Comparison of ENCODE assay signal across 14 cellular contexts in genomic region chr4:624705-625590, GRCh38. TPM values are rescaled to one million over a fixed set of nuclear protein-coding genes. Genes with fewer than 3 reads are reported as not detected.
DNase-seq lines count a peak whose midpoint lies in the region; ATAC-seq and TF ChIP-seq lines count a peak whose summit lies in the region.
"Had no signal": no experiment of that assay in that cellular context is flagged by ENCODE, and none has a peak within 500 bp of the region (broad histone marks: within the 10 kb centered on the region; RNA-seq: fewer than 3 reads in every experiment).

Gene PDE6B (plus strand): TSS chr4:625573. CDS start chr4:625627, 54 bp downstream.

- H3K27me3 ChIP-seq in RWPE2 (ENCODE audit: insufficient read depth, poor library complexity, severe bottlenecking): no peaks in the 10 kb centered on the region
- H3K27me3 ChIP-seq in hepatocyte: no peaks in the 10 kb centered on the region
- no peaks in the 10 kb centered on the region for H3K27me3 ChIP-seq in osteoblast (ENCODE audit: insufficient read depth, low read length)

- 76% methylated on average over 21 of the region's 21 CpGs for WGBS in hepatocyte (ENCODE audit: low lambda C conversion rate, missing lambda C conversion rate)

- H3K9me2 ChIP-seq in hepatocyte (replicated peaks; ENCODE audit: insufficient read depth): no peaks in the 10 kb centered on the region

- intact Hi-C loops in activated CD4-positive, alpha-beta T cell treated with anti-CD3 and anti-CD28 coated beads for 36 hours (cut with DNase I, micrococcal nuclease): no loop called here

- no peak within 1 kb of the TSS for H3K4me3 ChIP-seq in RWPE2 (ENCODE audit: severe bottlenecking)
- H3K4me3 ChIP-seq in hepatocyte: no peak within 1 kb of the TSS
- no peak within 1 kb of the TSS for H3K4me3 ChIP-seq in osteoblast (ENCODE audit: insufficient read depth, low read length)
- H3K4me3 ChIP-seq: A549, breast epithelium, upper lobe of right lung had no signal

- TF ChIP-seq CTCF in RWPE2 (IDR thresholded peaks at IDR 0.05; ENCODE audit: poor library complexity, severe bottlenecking): no peak
- TF ChIP-seq CTCF in hepatocyte (IDR thresholded peaks at IDR 0.05; ENCODE audit: poor library complexity): no peak
- TF ChIP-seq CTCF in osteoblast (IDR thresholded peaks at IDR 0.05; ENCODE audit: extremely low read depth, low read depth, low read length): no peak

- H3K36me3 ChIP-seq in RWPE2 (ENCODE audit: low read depth) (no peaks in the 10 kb centered on the region), hepatocyte (replicated peaks; ENCODE audit: insufficient read depth, low read depth) (no peaks in the 10 kb centered on the region), osteoblast (ENCODE audit: insufficient read depth, low read length) (no peaks in the 10 kb centered on the region)
- H3K36me3 ChIP-seq: breast epithelium, upper lobe of right lung had no signal

- H3K4me1 ChIP-seq in RWPE2 (ENCODE audit: insufficient read depth, poor library complexity, severe bottlenecking): no peaks in the 10 kb centered on the region
- H3K4me1 ChIP-seq in hepatocyte (ENCODE audit: insufficient read depth): no peaks in the 10 kb centered on the region
- H3K4me1 ChIP-seq in osteoblast (ENCODE audit: insufficient read depth, low read length): no peaks in the 10 kb centered on the region
- H3K4me1 ChIP-seq: A549, breast epithelium, upper lobe of right lung had no signal

- no peaks in the 10 kb centered on the region for H3K9me3 Mint-ChIP-seq in activated CD4-positive, alpha-beta T cell treated with anti-CD3 and anti-CD28 coated beads for 36 hours (ENCODE audit: low read depth)

- H3K27me3 Mint-ChIP-seq in activated CD4-positive, alpha-beta T cell treated with anti-CD3 and anti-CD28 coated beads for 36 hours: peaks cover 3% of the 10 kb centered on the region

- H4K20me1 ChIP-seq in hepatocyte (ENCODE audit: insufficient read depth, poor library complexity, severe bottlenecking): no peaks in the 10 kb centered on the region
- H4K20me1 ChIP-seq in osteoblast (ENCODE audit: insufficient read depth, low read length): no peaks in the 10 kb centered on the region

- POLR2A ChIA-PET in activated CD4-positive, alpha-beta T cell treated with anti-CD3 and anti-CD28 coated beads for 36 hours (lab: Charles Lee): no interaction called here

- no peaks in the 10 kb centered on the region for H3K36me3 Mint-ChIP-seq in activated CD4-positive, alpha-beta T cell treated with anti-CD3 and anti-CD28 coated beads for 36 hours (ENCODE audit: low read depth)

- H3K4me3 Mint-ChIP-seq in activated CD4-positive, alpha-beta T cell treated with anti-CD3 and anti-CD28 coated beads for 36 hours: no peak within 1 kb of the TSS

- H3K27ac Mint-ChIP-seq in activated CD4-positive, alpha-beta T cell treated with anti-CD3 and anti-CD28 coated beads for 36 hours: no peak within 1 kb of the TSS

- H3K4me2 ChIP-seq in hepatocyte: no peak within 1 kb of the TSS
- no peak within 1 kb of the TSS for H3K4me2 ChIP-seq in osteoblast (ENCODE audit: insufficient read depth, low read length)
- H3K4me2 ChIP-seq: A549 had no signal

- no peak within 1 kb of the TSS for H3K27ac ChIP-seq in RWPE2 (ENCODE audit: poor library complexity, severe bottlenecking)
- H3K27ac ChIP-seq in hepatocyte: no peak within 1 kb of the TSS
- H3K27ac ChIP-seq in osteoblast (ENCODE audit: low read depth, low read length): no peak within 1 kb of the TSS
- H3K27ac ChIP-seq: A549, breast epithelium, upper lobe of right lung had no signal

- no peaks in the 10 kb centered on the region for H3K4me1 Mint-ChIP-seq in activated CD4-positive, alpha-beta T cell treated with anti-CD3 and anti-CD28 coated beads for 36 hours

- ATAC-seq in activated CD4-positive, alpha-beta T cell treated with anti-CD3 and anti-CD28 coated beads for 36 hours: no peak
- ATAC-seq in RWPE2 (ENCODE audit: low read depth) (no peak), HG02763 (IDR thresholded peaks at IDR 0.05; ENCODE audit: unreplicated experiment) (no peak), HG02973 (IDR thresholded peaks at IDR 0.05; ENCODE audit: unreplicated experiment) (no peak)
- ATAC-seq: A549, upper lobe of right lung had no signal

- CTCF ChIA-PET in activated CD4-positive, alpha-beta T cell treated with anti-CD3 and anti-CD28 coated beads for 36 hours (lab: Charles Lee): no interaction called here

- H2AFZ ChIP-seq in hepatocyte (no peak within 1 kb of the TSS), osteoblast (ENCODE audit: low read length) (no peak within 1 kb of the TSS)

- H3K9me3 ChIP-seq in RWPE2 (ENCODE audit: severe bottlenecking) (no peaks in the 10 kb centered on the region), hepatocyte (ENCODE audit: low read depth) (no peaks in the 10 kb centered on the region), osteoblast (ENCODE audit: low read depth, low read length) (no peaks in the 10 kb centered on the region)
- H3K9me3 ChIP-seq: A549, breast epithelium, upper lobe of right lung had no signal

- DNase-seq in activated CD4-positive, alpha-beta T cell treated with anti-CD3 and anti-CD28 coated beads for 36 hours: no peak
- DNase-seq in activated CD4-positive, alpha-beta T cell treated with anti-CD3 and anti-CD28 coated beads for 48 hours: no peak
- DNase-seq in RWPE2 (ENCODE audit: low spot score) (peak; percentile 41), hepatocyte (ENCODE audit: low spot score) (no peak), osteoblast (ENCODE audit: insufficient read length, low spot score, missing footprints) (peak; percentile 72), DMS79 treated with DMSO at 0.1 percent for 48 hours (lab: John Stamatoyannopoulos, UW) (no peak)
- DNase-seq: activated T-cell treated with anti-CD3 and anti-CD28 coated beads, Interleukin-2, amount 50 U/mL, for 48 hours; NCI-H2081 treated with DMSO at 0.1 percent for 48 hours; upper lobe of right lung had no signal

- H3K79me2 ChIP-seq in hepatocyte (no peaks in the 10 kb centered on the region), osteoblast (ENCODE audit: insufficient read depth, low read length) (no peaks in the 10 kb centered on the region)

RNA-seq across cellular contexts. Expression of gene PDE6B, which starts in this region (rescaled TPM):
- 10 to 100 TPM; 16.2 to 17.2 TPM for total RNA-seq in activated CD4-positive, alpha-beta T cell treated with anti-CD3 and anti-CD28 coated beads for 36 hours
- 17.3 and 29.5 TPM in 2 replicates for total RNA-seq in hepatocyte
- polyA plus RNA-seq in hepatocyte: 24.1 and 26.1 TPM in 2 replicates
- total RNA-seq in osteoblast: not detected in 2 replicates
- total RNA-seq: OCI-LY7 had no signal
- polyA plus RNA-seq: A549 had no signal

Comparison
In these comparisons a context has a peak if more than half of its experiments do, and no peak if none do; other contexts are left out.
1. RNA of gene PDE6B (total RNA-seq): 17.3 to 29.5 TPM in hepatocyte and 16.2 to 17.2 TPM in activated CD4-positive, alpha-beta T cell treated with anti-CD3 and anti-CD28 coated beads for 36 hours; not detected in osteoblast; every median in the first group is over 10 times any median in the second.
2. Peak in DNase-seq in osteoblast; RNA of the gene not detected or under 1 TPM.